16 cellular contexts compared by ENCODE assay signal in the genomic region with DNA sequence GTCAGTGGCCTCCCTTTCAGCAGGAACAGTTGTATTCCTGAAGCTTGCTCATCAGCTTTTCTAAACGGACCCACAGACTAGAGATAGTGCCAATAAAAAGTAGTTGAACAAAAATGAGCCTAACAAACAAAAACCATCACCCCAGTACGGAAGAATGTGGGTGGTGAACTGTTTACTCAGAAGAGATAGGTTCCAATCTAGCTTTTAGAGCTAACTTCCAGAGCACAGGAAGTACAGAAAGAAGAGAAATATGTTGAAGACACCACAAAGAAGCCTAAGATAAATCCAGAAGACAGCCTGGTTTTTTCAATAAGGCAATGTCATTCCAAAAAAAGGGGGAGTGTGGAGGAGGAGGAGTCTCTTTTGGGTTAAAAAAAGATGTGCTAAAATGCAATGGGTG. TPM values are rescaled to one million over a fixed set of nuclear protein-coding genes. Genes with fewer than 3 reads are reported as not detected.
DNase-seq lines count a peak whose midpoint lies in the region; ATAC-seq lines count a peak whose summit lies in the region.
"Had no signal": no experiment of that assay in that cellular context is flagged by ENCODE, and none has a peak within 500 bp of the region (broad histone marks: within the 10 kb centered on the region; RNA-seq: fewer than 3 reads in every experiment).

No MANE protein-coding gene starts in this region.

- peak; percentile 58 for DNase-seq in AG08396 (ENCODE audit: low spot score)
- peak; percentile 68 for DNase-seq in HS-5 (ENCODE audit: low read depth)
- DNase-seq in amniotic epithelial cell (ENCODE audit: low read depth): peak; percentile 93
- no peak for DNase-seq in NCI-H1694 (lab: John Stamatoyannopoulos, UW)
- DNase-seq in NCI-H2196 treated with DMSO at 0.1 percent for 48 hours (lab: John Stamatoyannopoulos, UW; ENCODE audit: unreplicated experiment): no peak
- no peak for DNase-seq in effector CD8-positive, alpha-beta T cell (lab: John Stamatoyannopoulos, UW)
- DNase-seq: activated CD8-positive, alpha-beta memory T cell treated with anti-CD3 and anti-CD28 coated beads, Interleukin-2, amount 50 U/mL, for 48 hours; CD4-positive, CD25-positive, alpha-beta regulatory T cell; left cardiac atrium; NCI-H1048; stimulated activated CD4-positive, alpha-beta T cell treated with anti-CD3 and anti-CD28 coated beads, Interleukin-4, amount 100 ng/mL, for 24 hours had no signal

- no peak overlapping the region for H3K4me3 ChIP-seq in mesodermal cell (ENCODE audit: extremely low read depth, insufficient read depth, low read length, poor library complexity, severe bottlenecking)
- H3K4me3 ChIP-seq: cardiac muscle cell, gastroesophageal sphincter had no signal

- H3K9me3 ChIP-seq in mesodermal cell (ENCODE audit: control insufficient read depth, low read length): no peaks in the 10 kb centered on the region
- H3K9me3 ChIP-seq: gastroesophageal sphincter had no signal

- peak overlapping the region; percentile 64 for H3K27ac ChIP-seq in mesodermal cell (ENCODE audit: low read depth, low read length, severe bottlenecking)
- H3K27ac ChIP-seq: cardiac muscle cell, gastroesophageal sphincter, parathyroid adenoma had no signal

- no peaks in the 10 kb centered on the region for H3K36me3 ChIP-seq in mesodermal cell (ENCODE audit: control insufficient read depth, insufficient read depth, low read length)
- H3K36me3 ChIP-seq: cardiac muscle cell, gastroesophageal sphincter had no signal

- WGBS in mesodermal cell (ENCODE audit: insufficient coverage in 2 of 2), 2 experiments: no CpG with 5 or more reads among the region's 2 CpGs

- no peak for ATAC-seq in GM18498 (IDR thresholded peaks at IDR 0.05; ENCODE audit: unreplicated experiment)
- ATAC-seq: gastroesophageal sphincter had no signal

- H3K4me1 ChIP-seq in mesodermal cell (ENCODE audit: control insufficient read depth, insufficient read depth, low read length, poor library complexity, severe bottlenecking): peaks cover 7% of the 10 kb centered on the region
- H3K4me1 ChIP-seq: parathyroid adenoma had no signal

RNA-seq across cellular contexts. Expression of gene LMO7, which starts 2.8 kb away (rescaled TPM):
- 27.5 TPM for polyA plus RNA-seq in mesodermal cell (2013, experiment 1 of 2)
- polyA plus RNA-seq in mesodermal cell (2013, experiment 2 of 2): 24.9 TPM

Comparison
In these comparisons a context has a peak if more than half of its experiments do, and no peak if none do; other contexts are left out.
1. DNase-seq: peak in AG08396 (single experiment), HS-5 (single experiment) and amniotic epithelial cell (single experiment); none in NCI-H1694 (single experiment), NCI-H2196 treated with DMSO at 0.1 percent for 48 hours (single experiment) and effector CD8-positive, alpha-beta T cell (single experiment).